In the genomic region with DNA sequence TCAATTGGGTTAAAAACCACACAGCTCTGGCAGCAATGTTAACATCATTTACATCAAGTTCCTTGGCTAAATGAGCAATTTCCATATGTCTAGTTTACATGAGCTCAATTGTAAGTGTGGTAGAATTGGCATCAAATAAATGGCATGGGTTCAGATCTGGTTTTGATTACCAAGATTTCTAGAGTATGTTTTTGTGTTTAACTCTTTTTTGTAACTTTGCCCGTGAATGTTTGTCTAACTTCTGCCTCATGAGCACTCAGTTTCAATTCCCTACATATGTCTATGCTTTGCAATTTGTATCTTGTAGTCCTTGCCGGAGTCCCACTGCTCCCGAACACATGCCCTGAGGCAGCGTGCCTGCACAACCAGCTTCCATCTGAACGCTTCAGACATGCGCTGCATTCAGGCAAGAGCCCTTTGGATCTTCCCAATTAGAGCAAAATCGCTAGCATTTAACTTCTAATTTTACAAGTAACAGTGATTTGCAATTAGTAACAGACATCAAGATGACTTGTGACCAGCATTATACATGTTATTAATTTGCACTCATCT, we compare ENCODE assay signal across 24 cellular contexts.
"Had no signal": no experiment of that assay in that cellular context is flagged by ENCODE, and none has a peak within 500 bp of the region (broad histone marks: within the 10 kb centered on the region; RNA-seq: fewer than 3 reads in every experiment).

No MANE protein-coding gene starts in this region.

- H3K4me3 ChIP-seq: adrenal gland, ascending aorta, dorsolateral prefrontal cortex, esophagus muscularis mucosa, left ventricle myocardium inferior, sigmoid colon, smooth muscle cell had no signal

- H3K36me3 ChIP-seq: adrenal gland, ascending aorta, esophagus muscularis mucosa, left ventricle myocardium inferior, sigmoid colon, WERI-Rb-1 had no signal

- H3K4me1 ChIP-seq: adrenal gland, ascending aorta, esophagus muscularis mucosa, foreskin keratinocyte, left ventricle myocardium inferior, sigmoid colon had no signal

- H3K27me3 Mint-ChIP-seq: activated naive CD4-positive, alpha-beta T cell treated with anti-CD3 and anti-CD28 coated beads, Interleukin-2, amount 50 U/mL, for 24 hours; effector memory CD8-positive, alpha-beta T cell; naive thymus-derived CD4-positive, alpha-beta T cell; stimulated activated naive B cell treated with anti-CD40 and anti-IgM and Interleukin-4, amounts not matched to agents 10 μg/mL and 1 μg/mL and 100 μg/mL, for 72 hours had no signal

- DNase-seq: activated CD4-positive, alpha-beta T cell treated with anti-CD3 and anti-CD28 coated beads, Interleukin-2, amount 50 U/mL, for 1 hour; activated CD4-positive, CD25-positive, alpha-beta regulatory T cell treated with anti-CD3 and anti-CD28 coated beads, Interleukin-2, amount 50 U/mL, for 72 hours; activated CD8-positive, alpha-beta T cell treated with anti-CD3 and anti-CD28 coated beads, Interleukin-2, amount 10 ng/mL, durations not matched to agents 7 days and 5 days; activated gamma-delta T cell treated with Interleukin-2 at 50 U/mL for 16 hours; adrenal gland; central memory CD4-positive, alpha-beta T cell; dorsolateral prefrontal cortex; effector memory CD8-positive, alpha-beta T cell; foreskin keratinocyte; hippocampal formation; left ventricle myocardium inferior; naive thymus-derived CD4-positive, alpha-beta T cell; sigmoid colon; stimulated activated CD4-positive, alpha-beta T cell treated with anti-CD3 and anti-CD28 coated beads, Interleukin-15, amount 100 ng/mL, for 24 hours; stimulated activated naive B cell treated with anti-CD40 and anti-IgM and Interleukin-4, amounts not matched to agents 10 μg/mL and 1 μg/mL and 100 μg/mL, for 72 hours; T-helper 1 cell; trophoblast cell; WERI-Rb-1 had no signal

- H3K36me3 Mint-ChIP-seq: activated naive CD4-positive, alpha-beta T cell treated with anti-CD3 and anti-CD28 coated beads, Interleukin-2, amount 50 U/mL, for 24 hours; naive thymus-derived CD4-positive, alpha-beta T cell; stimulated activated naive B cell treated with anti-CD40 and anti-IgM and Interleukin-4, amounts not matched to agents 10 μg/mL and 1 μg/mL and 100 μg/mL, for 72 hours had no signal

- ATAC-seq: activated CD8-positive, alpha-beta T cell treated with anti-CD3 and anti-CD28 coated beads, Interleukin-2, amount 10 ng/mL, durations not matched to agents 7 days and 5 days; effector memory CD8-positive, alpha-beta T cell; foreskin keratinocyte; naive thymus-derived CD4-positive, alpha-beta T cell; stimulated activated naive B cell treated with anti-CD40 and anti-IgM and Interleukin-4, amounts not matched to agents 10 μg/mL and 1 μg/mL and 100 μg/mL, for 72 hours had no signal

- H3K27ac ChIP-seq: adrenal gland, ascending aorta, dorsolateral prefrontal cortex, esophagus muscularis mucosa, foreskin keratinocyte, left ventricle myocardium inferior, sigmoid colon, WERI-Rb-1 had no signal

- H3K27me3 ChIP-seq: adrenal gland, ascending aorta, esophagus muscularis mucosa, foreskin keratinocyte, sigmoid colon had no signal

- H3K4me3 Mint-ChIP-seq: activated CD8-positive, alpha-beta T cell treated with anti-CD3 and anti-CD28 coated beads, Interleukin-2, amount 10 ng/mL, durations not matched to agents 7 days and 5 days; activated naive CD4-positive, alpha-beta T cell treated with anti-CD3 and anti-CD28 coated beads, Interleukin-2, amount 50 U/mL, for 24 hours; activated T-helper 1 cell treated with anti-CD3 and anti-CD28 coated beads, Interleukin-12 subunit alpha, Interleukin-12 subunit beta, Interleukin-2, Interleukin-4 antibody, amounts not matched to agents 30 ng/mL and 10 ng/mL and 1 ng/mL, durations not matched to agents 14 hours and 24 hours and 36 hours; effector memory CD8-positive, alpha-beta T cell; naive thymus-derived CD4-positive, alpha-beta T cell; neural crest cell; stimulated activated naive B cell treated with anti-CD40 and anti-IgM and Interleukin-4, amounts not matched to agents 10 μg/mL and 1 μg/mL and 100 μg/mL, for 72 hours had no signal

- H3K4me1 Mint-ChIP-seq: activated naive CD4-positive, alpha-beta T cell treated with anti-CD3 and anti-CD28 coated beads, Interleukin-2, amount 50 U/mL, for 24 hours; naive thymus-derived CD4-positive, alpha-beta T cell; stimulated activated naive B cell treated with anti-CD40 and anti-IgM and Interleukin-4, amounts not matched to agents 10 μg/mL and 1 μg/mL and 100 μg/mL, for 72 hours had no signal

- H3K9me3 ChIP-seq: adrenal gland, ascending aorta, esophagus muscularis mucosa, left ventricle myocardium inferior, sigmoid colon had no signal

- H3K27ac Mint-ChIP-seq: activated CD8-positive, alpha-beta T cell treated with anti-CD3 and anti-CD28 coated beads, Interleukin-2, amount 10 ng/mL, durations not matched to agents 7 days and 5 days; activated naive CD4-positive, alpha-beta T cell treated with anti-CD3 and anti-CD28 coated beads, Interleukin-2, amount 50 U/mL, for 24 hours; activated T-helper 1 cell treated with anti-CD3 and anti-CD28 coated beads, Interleukin-12 subunit alpha, Interleukin-12 subunit beta, Interleukin-2, Interleukin-4 antibody, amounts not matched to agents 30 ng/mL and 10 ng/mL and 1 ng/mL, durations not matched to agents 14 hours and 24 hours and 36 hours; effector memory CD8-positive, alpha-beta T cell; naive thymus-derived CD4-positive, alpha-beta T cell; stimulated activated naive B cell treated with anti-CD40 and anti-IgM and Interleukin-4, amounts not matched to agents 10 μg/mL and 1 μg/mL and 100 μg/mL, for 72 hours had no signal

- H3K9me3 Mint-ChIP-seq: activated naive CD4-positive, alpha-beta T cell treated with anti-CD3 and anti-CD28 coated beads, Interleukin-2, amount 50 U/mL, for 24 hours; activated T-helper 1 cell treated with anti-CD3 and anti-CD28 coated beads, Interleukin-12 subunit alpha, Interleukin-12 subunit beta, Interleukin-2, Interleukin-4 antibody, amounts not matched to agents 30 ng/mL and 10 ng/mL and 1 ng/mL, durations not matched to agents 14 hours and 24 hours and 36 hours; neural crest cell; stimulated activated naive B cell treated with anti-CD40 and anti-IgM and Interleukin-4, amounts not matched to agents 10 μg/mL and 1 μg/mL and 100 μg/mL, for 72 hours had no signal

- H3K4me2 ChIP-seq: smooth muscle cell had no signal
